8 cellular contexts compared by ENCODE assay signal in the genomic region with DNA sequence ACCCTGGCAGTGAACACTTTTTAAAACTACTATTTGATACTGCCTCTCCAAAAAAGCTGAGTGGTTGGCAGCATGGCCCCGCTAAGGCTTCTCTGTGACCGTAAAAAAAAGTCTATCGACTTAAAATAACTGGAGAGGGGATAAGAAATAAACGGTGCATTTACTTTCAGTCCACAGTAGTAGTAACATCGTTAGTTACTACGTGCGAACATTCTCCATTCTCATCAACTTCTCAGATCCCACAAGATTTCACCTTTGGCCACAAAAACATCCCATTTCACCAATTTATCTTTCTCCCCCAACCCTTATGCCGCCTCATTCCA. TPM values are rescaled to one million over a fixed set of nuclear protein-coding genes. Genes with fewer than 3 reads are reported as not detected.
DNase-seq lines count a peak whose midpoint lies in the region; ATAC-seq and TF ChIP-seq lines count a peak whose summit lies in the region.

No MANE protein-coding gene starts in this region.

- ATAC-seq in GM19467 (IDR thresholded peaks at IDR 0.05; ENCODE audit: unreplicated experiment) (peak; percentile 21), HG03558 (IDR thresholded peaks at IDR 0.05; ENCODE audit: extremely low read depth, unreplicated experiment) (peak; percentile 8), body of pancreas (peak; percentile 29), lower lobe of right lung (peak; percentile 19 to 53)

- H3K9me3 ChIP-seq in BE2C = no peaks in the 10 kb centered on the region
- no peaks in the 10 kb centered on the region for H3K9me3 ChIP-seq in body of pancreas
- H3K9me3 ChIP-seq in lower lobe of right lung = no peaks in the 10 kb centered on the region

- peak overlapping the region; percentile 93 for H3K4me3 ChIP-seq in BE2C (ENCODE audit: low read depth, low read length)
- peak overlapping the region; percentile 59 to 76 for H3K4me3 ChIP-seq in body of pancreas
- H3K4me3 ChIP-seq in lower lobe of right lung = peak overlapping the region; percentile 82

- no peak for TF ChIP-seq POLR2A in body of pancreas (IDR thresholded peaks at IDR 0.05)

- H3K27ac ChIP-seq in body of pancreas = peak overlapping the region; percentile 41 to 92 (median 79)
- peak overlapping the region; percentile 90 for H3K27ac ChIP-seq in lower lobe of right lung

- H3K4me1 ChIP-seq in BE2C = no peaks in the 10 kb centered on the region
- H3K4me1 ChIP-seq in body of pancreas = peaks cover 13% of the 10 kb centered on the region
- peaks cover 18% of the 10 kb centered on the region for H3K4me1 ChIP-seq in lower lobe of right lung

- intact Hi-C loops in body of pancreas (cut with DNase I) (no loop called here), lower lobe of right lung (cut with DNase I) (no loop called here)

- no peaks in the 10 kb centered on the region for H3K27me3 ChIP-seq in BE2C
- H3K27me3 ChIP-seq in body of pancreas = no peaks in the 10 kb centered on the region
- H3K27me3 ChIP-seq in lower lobe of right lung (ENCODE audit: low read depth) = no peaks in the 10 kb centered on the region

- H3K36me3 ChIP-seq in BE2C (peaks cover 32% of the 10 kb centered on the region), body of pancreas (replicated peaks in 1 of 2; ENCODE audit: insufficient read depth in 1 of 2, low read depth in 2 of 2) (peaks cover 0 to 1% of the 10 kb centered on the region in 2 donors), lower lobe of right lung (peaks cover 31% of the 10 kb centered on the region)

- WGBS in body of pancreas, 2 donors = 40 to 52% methylated on average over 8 of the region's 8 CpGs

- no peak for DNase-seq in BE2C
- no peak for DNase-seq in body of pancreas
- DNase-seq in lower lobe of right lung = no peak
- no peak for DNase-seq in AML-193 (lab: John Stamatoyannopoulos, UW)
- no peak for DNase-seq in NCI-H1092 (lab: John Stamatoyannopoulos, UW)
- DNase-seq in NCI-H1092 treated with DMSO at 0.1 percent for 48 hours (lab: John Stamatoyannopoulos, UW) = no peak

- no peak for TF ChIP-seq CTCF in BE2C (IDR thresholded peaks at IDR 0.05; ENCODE audit: low read depth, low read length)
- no peak for TF ChIP-seq CTCF in body of pancreas (IDR thresholded peaks at IDR 0.05)
- no peak for TF ChIP-seq CTCF in lower lobe of right lung (IDR thresholded peaks at IDR 0.05)

RNA-seq across cellular contexts. Expression of a gene that starts 0.5 kb away (rescaled TPM):
- 27.5 TPM for polyA plus RNA-seq in BE2C (2012; ENCODE audit: insufficient read depth, insufficient read length, low read depth)
- 10 to 100 TPM; 10.6 to 14.2 TPM for total RNA-seq in body of pancreas
- 15.6 TPM for total RNA-seq in lower lobe of right lung

RNA-seq across cellular contexts. Expression of a gene that starts 23.1 kb away (rescaled TPM):
- 5.1 TPM for polyA plus RNA-seq in BE2C (2012; ENCODE audit: insufficient read depth, insufficient read length, low read depth)
- total RNA-seq in body of pancreas (under 1 TPM; 0.33 to 0.52 TPM), lower lobe of right lung (2.2 TPM)

RNA-seq across cellular contexts. Expression of a gene that starts 35.6 kb away (rescaled TPM):
- not detected for polyA plus RNA-seq in BE2C (2012; ENCODE audit: insufficient read depth, insufficient read length, low read depth)
- total RNA-seq in body of pancreas (not detected), lower lobe of right lung (0.18 TPM)
